23 cellular contexts compared by ENCODE assay signal in the genomic region with DNA sequence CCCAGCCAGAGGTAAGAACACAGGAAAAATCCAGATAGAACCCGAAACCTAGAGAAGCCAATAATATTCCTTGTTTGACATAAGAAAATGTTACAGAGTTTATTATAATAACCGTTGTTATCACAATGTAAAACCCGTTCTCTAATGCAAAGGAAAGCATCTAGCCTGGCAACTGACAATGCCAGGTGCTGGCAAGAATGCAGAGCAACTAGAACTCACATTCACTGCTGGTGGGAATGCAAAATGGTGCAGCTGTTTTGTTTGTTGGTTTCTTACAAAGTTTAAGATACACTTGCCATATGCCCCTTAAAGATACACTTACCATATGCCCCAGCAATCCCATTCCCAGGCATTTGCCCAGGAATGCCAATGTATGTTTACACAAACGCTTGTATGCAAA. TPM values are rescaled to one million over a fixed set of nuclear protein-coding genes. Genes with fewer than 3 reads are reported as not detected.
"Had no signal": no experiment of that assay in that cellular context is flagged by ENCODE, and none has a peak within 500 bp of the region (broad histone marks: within the 10 kb centered on the region; RNA-seq: fewer than 3 reads in every experiment).

No MANE protein-coding gene starts in this region.

- ATAC-seq: K562, T-cell had no signal

- H3K27me3 Mint-ChIP-seq: IgD-negative memory B cell, T-cell had no signal

- H3K27ac Mint-ChIP-seq: T-cell; T-helper 1 cell treated with Interleukin-12 subunit alpha and Interleukin-12 subunit beta and Interleukin-4 antibody, amounts not matched to agents 30 μg/mL and 1 μg/mL, for 36 hours had no signal

- DNase-seq: Kasumi-1, NCI-H1092, NCI-H1105 treated with DMSO at 0.1 percent for 48 hours, NCI-H1417 treated with DMSO at 0.1 percent for 48 hours, NCI-H146, NCI-H1694 treated with DMSO at 0.1 percent for 48 hours, NCI-H2029, NCI-H2081 treated with DMSO at 0.1 percent for 48 hours, NCI-H2171, NCI-H226, NCI-H446 treated with DMSO at 0.1 percent for 48 hours, NCI-H510A treated with DMSO at 0.1 percent for 48 hours, NCI-H69, NCI-H774, SK-N-SH, SW 1271, T-cell had no signal

- H3K27ac ChIP-seq: HL-60, KMS-11 had no signal

- H3K9me3 ChIP-seq: SK-N-SH had no signal

- H3K4me1 Mint-ChIP-seq: T-cell had no signal

- H3K9me3 Mint-ChIP-seq: IgD-negative memory B cell; T-cell; T-helper 1 cell treated with Interleukin-12 subunit alpha and Interleukin-12 subunit beta and Interleukin-4 antibody, amounts not matched to agents 30 μg/mL and 1 μg/mL, for 36 hours had no signal

- H3K4me3 Mint-ChIP-seq: IgD-negative memory B cell; T-cell; T-helper 1 cell treated with Interleukin-12 subunit alpha and Interleukin-12 subunit beta and Interleukin-4 antibody, amounts not matched to agents 30 μg/mL and 1 μg/mL, for 36 hours had no signal

- H3K4me3 ChIP-seq: K562 had no signal

RNA-seq across cellular contexts. Expression of a gene that starts 28.3 kb away (rescaled TPM):
- total RNA-seq: SK-MEL-5 had no signal
- polyA plus RNA-seq: IgD-negative memory B cell, K562, SK-N-SH had no signal
